8 cellular contexts compared by ENCODE assay signal in the genomic region with DNA sequence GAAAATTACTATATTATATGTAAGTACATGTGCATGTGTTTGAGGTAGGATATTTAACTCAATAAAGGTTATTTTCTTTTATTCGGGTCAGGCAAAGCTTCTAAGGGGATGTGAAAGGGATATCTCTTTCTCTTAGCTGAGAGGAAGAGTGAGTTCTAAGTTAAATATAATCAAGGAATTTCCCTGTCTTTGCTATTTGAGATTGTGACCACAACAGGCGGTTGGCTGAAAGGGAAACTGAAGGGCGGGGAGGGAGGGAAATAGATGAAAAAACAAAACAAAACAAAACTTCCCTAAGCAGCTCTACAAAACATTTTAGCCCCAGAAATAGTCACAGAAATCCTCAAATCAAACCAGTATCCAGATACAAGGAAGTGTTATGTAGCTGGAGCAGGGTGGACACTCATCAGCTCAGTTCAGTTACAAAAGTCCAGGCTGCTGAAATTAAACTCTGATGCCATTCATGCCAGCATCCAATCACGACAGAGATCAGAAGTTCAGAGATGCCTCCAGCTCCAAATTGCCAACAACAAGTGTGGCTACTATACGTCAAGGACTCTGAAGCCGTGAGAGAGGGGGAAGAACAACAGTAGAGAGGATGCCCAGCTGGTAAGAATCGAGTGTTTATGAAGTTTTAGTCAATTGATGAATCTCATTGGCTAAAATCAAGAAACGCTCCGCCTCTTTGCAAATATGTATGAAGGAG. TPM values are rescaled to one million over a fixed set of nuclear protein-coding genes. Genes with fewer than 3 reads are reported as not detected.
DNase-seq lines count a peak whose midpoint lies in the region; ATAC-seq, FAIRE-seq and TF ChIP-seq lines count a peak whose summit lies in the region.
"Had no signal": no experiment of that assay in that cellular context is flagged by ENCODE, and none has a peak within 500 bp of the region (broad histone marks: within the 10 kb centered on the region; RNA-seq: fewer than 3 reads in every experiment).

No MANE protein-coding gene starts in this region.

- H3K4me1 ChIP-seq in Peyer's patch: no peaks in the 10 kb centered on the region

- FAIRE-seq in D721Med (lab: Jason Lieb, UNC): no peak

- no peaks in the 10 kb centered on the region for H3K36me3 ChIP-seq in Peyer's patch

- peak; percentile 28 for TF ChIP-seq POLR2A in GM19099 (IDR thresholded peaks at IDR 0.05; ENCODE audit: extremely low read depth, insufficient read length, low read depth)
- no peak for TF ChIP-seq POLR2A in Peyer's patch (IDR thresholded peaks at IDR 0.05)

- ATAC-seq in HG02981 (IDR thresholded peaks at IDR 0.05; ENCODE audit: unreplicated experiment) (peak; percentile 50), T-helper 17 cell (peak; percentile 81)

- peak overlapping the region; percentile 71 for H3K4me3 Mint-ChIP-seq in T-helper 17 cell

- no peak overlapping the region for H3K4me3 ChIP-seq in Peyer's patch

- DNase-seq in T-helper 17 cell (no peak), pons (ENCODE audit: low spot score) (peak; percentile 23), Peyer's patch (no peak), D721Med (ENCODE audit: insufficient read length, low spot score) (no peak), T-helper 9 cell (no peak)
- DNase-seq: caudate nucleus had no signal

- H3K27ac Mint-ChIP-seq in T-helper 17 cell: peak overlapping the region; percentile 43

- H3K4me1 Mint-ChIP-seq in T-helper 17 cell: peaks cover 11% of the 10 kb centered on the region

- H3K36me3 Mint-ChIP-seq in T-helper 17 cell (ENCODE audit: low read depth): no peaks in the 10 kb centered on the region

- H3K9me3 ChIP-seq in T-helper 17 cell (ENCODE audit: control insufficient read depth, low read length, poor library complexity, severe bottlenecking): no peaks in the 10 kb centered on the region
- no peaks in the 10 kb centered on the region for H3K9me3 ChIP-seq in Peyer's patch

- H3K27me3 ChIP-seq in Peyer's patch: no peaks in the 10 kb centered on the region

- H3K27me3 Mint-ChIP-seq in T-helper 17 cell: no peaks in the 10 kb centered on the region

- no peak overlapping the region for H3K27ac ChIP-seq in Peyer's patch

- TF ChIP-seq CTCF in Peyer's patch (IDR thresholded peaks at IDR 0.05) (no peak), D721Med (IDR thresholded peaks at IDR 0.05; ENCODE audit: insufficient read depth, missing control alignments) (no peak)

RNA-seq across cellular contexts. Expression of a gene that starts 0.4 kb away (rescaled TPM):
- total RNA-seq in T-helper 17 cell (1 to 10 TPM in 1 of 2 donors, under 1 TPM in 1; 0.45 to 1.5 TPM), Peyer's patch (under 1 TPM in 1 of 4 donors, not detected in 3; 0.27 TPM)
